9 cellular contexts compared by ENCODE assay signal in the genomic region with DNA sequence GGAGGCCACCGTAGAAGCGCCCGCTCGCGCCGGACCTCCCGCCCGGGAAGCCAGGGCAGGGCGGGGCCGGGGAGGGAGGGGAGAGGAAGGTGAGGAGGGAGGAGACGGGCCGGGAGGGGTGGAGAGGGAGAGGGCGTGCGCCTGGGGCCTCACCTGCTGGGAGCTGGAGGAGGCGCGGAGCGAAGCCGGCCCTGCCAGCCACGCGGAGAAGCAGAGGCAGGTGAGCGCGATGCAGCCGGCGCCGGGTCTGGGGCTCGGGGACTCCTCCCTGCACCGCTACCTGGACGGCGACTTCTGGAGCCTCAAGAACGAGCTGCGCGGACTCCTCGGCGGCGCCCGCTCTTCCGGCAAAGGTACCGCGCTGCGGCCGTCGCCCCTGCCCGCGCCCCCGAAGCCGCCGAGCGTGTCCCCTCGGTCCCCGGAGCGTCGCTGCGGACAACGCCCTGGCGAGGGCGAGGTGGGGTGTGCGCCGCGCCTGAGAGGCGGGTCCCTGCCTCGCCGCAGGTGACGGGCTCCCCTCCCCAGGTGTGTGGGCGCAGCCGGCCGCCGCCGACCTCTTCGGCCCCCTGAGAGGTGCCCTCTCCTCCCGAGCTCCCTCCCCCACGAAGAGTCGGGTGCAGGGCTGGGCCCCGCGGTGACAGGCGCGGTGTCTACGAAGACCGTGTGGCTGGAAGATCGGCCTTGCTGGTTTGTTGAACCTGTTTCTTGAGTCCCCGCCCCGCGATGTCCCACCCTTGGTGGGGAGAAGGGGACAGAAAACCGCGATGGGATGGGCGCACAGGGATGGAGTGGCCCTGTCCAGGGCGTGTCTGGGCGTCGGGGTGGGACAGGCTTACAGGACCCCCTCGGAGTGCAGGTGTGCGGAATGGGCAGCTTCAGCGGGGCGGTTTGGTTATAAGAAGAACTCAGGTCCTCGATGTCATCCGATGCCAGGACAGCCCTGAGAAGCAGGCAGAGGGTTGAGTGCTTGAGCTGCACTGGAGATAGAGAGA. TPM values are rescaled to one million over a fixed set of nuclear protein-coding genes. Genes with fewer than 3 reads are reported as not detected.
DNase-seq lines count a peak whose midpoint lies in the region; ATAC-seq and TF ChIP-seq lines count a peak whose summit lies in the region.
"Had no signal": no experiment of that assay in that cellular context is flagged by ENCODE, and none has a peak within 500 bp of the region (broad histone marks: within the 10 kb centered on the region; RNA-seq: fewer than 3 reads in every experiment).

A gene (plus strand): TSS at position 152 of the 992 bp plus-strand sequence. CDS start 35,817 bp downstream, outside the sequence.

- no TSS peak for BruUV-seq in A673 (replicated peaks; lab: Mats Ljungman, UMichigan)

- ATAC-seq in CD8-positive, alpha-beta T cell = peak; percentile 31
- ATAC-seq in mucosa of descending colon = peak; percentile 98

- peaks cover 20% of the 10 kb centered on the region for H3K27me3 ChIP-seq in CD8-positive, alpha-beta T cell (ENCODE audit: insufficient read depth, low read length)
- peaks cover 74% of the 10 kb centered on the region for H3K27me3 ChIP-seq in A673 (replicated peaks; ENCODE audit: insufficient read depth, low read depth, low read length, poor library complexity)

- peaks cover 65% of the 10 kb centered on the region for H3K27me3 Mint-ChIP-seq in CD8-positive, alpha-beta T cell (ENCODE audit: low read depth)
- peaks cover 96% of the 10 kb centered on the region for H3K27me3 Mint-ChIP-seq in brain

- peaks cover 7% of the 10 kb centered on the region for H3K4me1 ChIP-seq in CD8-positive, alpha-beta T cell (ENCODE audit: insufficient read depth, low read length)
- H3K4me1 ChIP-seq in mucosa of descending colon (ENCODE audit: low read depth) = peaks cover 9% of the 10 kb centered on the region
- peaks cover 6% of the 10 kb centered on the region for H3K4me1 ChIP-seq in A673 (ENCODE audit: insufficient read depth, low read length, poor library complexity, severe bottlenecking)

- peak within 1 kb of the TSS; percentile 64 for H3K4me3 Mint-ChIP-seq in CD8-positive, alpha-beta T cell
- H3K4me3 Mint-ChIP-seq in brain = peak within 1 kb of the TSS; percentile 55 to 77 (median 70)

- H3K4me1 Mint-ChIP-seq in CD8-positive, alpha-beta T cell (ENCODE audit: low read depth) = peaks cover 14% of the 10 kb centered on the region
- peaks cover 16% of the 10 kb centered on the region for H3K4me1 Mint-ChIP-seq in brain

- POLR2A ChIA-PET in CD8-positive, alpha-beta T cell (lab: Charles Lee) = no interaction called here
- POLR2A ChIA-PET in A673 (lab: Charles Lee; ENCODE audit: low non-redundant PET) = no interaction called here

- peak in 1 of 7 experiments; percentile 23 for DNase-seq in CD8-positive, alpha-beta T cell
- DNase-seq in LNCaP clone FGC (ENCODE audit: low read depth) = peak; percentile 17
- peak; percentile 72 to 87 (median 84) for DNase-seq in mucosa of descending colon
- DNase-seq in A673 (ENCODE audit: low spot score) = no peak
- DNase-seq in epidermal melanocyte (ENCODE audit: insufficient read length, low spot score) = no peak
- no peak for DNase-seq in AML-193 (lab: John Stamatoyannopoulos, UW)
- no peak for DNase-seq in activated effector memory CD4-positive, alpha-beta T cell treated with Interleukin-2 at 50 U/mL for 16 hours

- H3K4me3 ChIP-seq in CD8-positive, alpha-beta T cell (ENCODE audit: low read depth, low read length) = peak within 1 kb of the TSS; percentile 41
- peak within 1 kb of the TSS; percentile 44 for H3K4me3 ChIP-seq in LNCaP clone FGC (ENCODE audit: low read depth, low read length)
- no peak within 1 kb of the TSS for H3K4me3 ChIP-seq in mucosa of descending colon
- H3K4me3 ChIP-seq in A673 (ENCODE audit: low read depth, low read length, poor library complexity, severe bottlenecking) = no peak within 1 kb of the TSS

- TF ChIP-seq CTCF in CD8-positive, alpha-beta T cell (IDR thresholded peaks at IDR 0.05) = no peak
- TF ChIP-seq CTCF in LNCaP clone FGC (IDR thresholded peaks at IDR 0.05; ENCODE audit: control insufficient read depth, extremely low read depth, insufficient read depth) (no peak), brain (conservative IDR thresholded peaks at IDR 0.05) (no peak), mucosa of descending colon (IDR thresholded peaks at IDR 0.05) (no peak), A673 (conservative IDR thresholded peaks at IDR 0.05; ENCODE audit: low read depth, low read length) (no peak)

- intact Hi-C loops in CD8-positive, alpha-beta T cell (cut with DNase I, micrococcal nuclease) = loop anchor here in 1 of 2 experiments (1.0 kb wide), 1 partner anchor 12 kb away; no protein-coding TSS in a partner anchor
- intact Hi-C loops in mucosa of descending colon (cut with DNase I, micrococcal nuclease) (no loop called here), A673 (cut with micrococcal nuclease; ENCODE audit: unreplicated experiment) (no loop called here)

- H3K36me3 ChIP-seq in CD8-positive, alpha-beta T cell (ENCODE audit: insufficient read depth, low read length) = no peaks in the 10 kb centered on the region
- H3K36me3 ChIP-seq in mucosa of descending colon (ENCODE audit: low read depth) = no peaks in the 10 kb centered on the region
- H3K36me3 ChIP-seq in A673 (ENCODE audit: insufficient read depth, low read length, poor library complexity, severe bottlenecking) = no peaks in the 10 kb centered on the region

- H3K27ac ChIP-seq in CD8-positive, alpha-beta T cell (ENCODE audit: low read depth, low read length) = no peak within 1 kb of the TSS
- H3K27ac ChIP-seq in A673 (ENCODE audit: low read depth, low read length, poor library complexity, severe bottlenecking) = no peak within 1 kb of the TSS

- no peaks in the 10 kb centered on the region for H3K9me3 ChIP-seq in CD8-positive, alpha-beta T cell (ENCODE audit: low read length)
- H3K9me3 ChIP-seq in mucosa of descending colon (no peaks in the 10 kb centered on the region), A673 (ENCODE audit: low read depth, low read length, poor library complexity, severe bottlenecking) (no peaks in the 10 kb centered on the region)

- CTCF ChIA-PET in CD8-positive, alpha-beta T cell (lab: Charles Lee) = interaction anchor here (1.2 kb wide), 1 partner anchor 22 kb away, joined by 5 read pairs; no protein-coding TSS in a partner anchor
- CTCF ChIA-PET in A673 (lab: Charles Lee) = no interaction called here

- H3K9me3 Mint-ChIP-seq in CD8-positive, alpha-beta T cell = no peaks in the 10 kb centered on the region
- peaks cover 17 to 30% (median 20%) of the 10 kb centered on the region in 5 experiments for H3K9me3 Mint-ChIP-seq in brain
- H3K9me3 Mint-ChIP-seq: activated naive CD4-positive, alpha-beta T cell treated with anti-CD3 and anti-CD28 coated beads, Interleukin-2, amount 50 U/mL, for 72 hours had no signal

- H3K27ac Mint-ChIP-seq in CD8-positive, alpha-beta T cell = no peak within 1 kb of the TSS
- no peak within 1 kb of the TSS for H3K27ac Mint-ChIP-seq in brain
- H3K27ac Mint-ChIP-seq: activated naive CD4-positive, alpha-beta T cell treated with anti-CD3 and anti-CD28 coated beads, Interleukin-2, amount 50 U/mL, for 72 hours had no signal

- H3K36me3 Mint-ChIP-seq in CD8-positive, alpha-beta T cell = no peaks in the 10 kb centered on the region
- H3K36me3 Mint-ChIP-seq in brain = peaks cover 10% of the 10 kb centered on the region

RNA-seq across cellular contexts. Expression of the gene that starts here (rescaled TPM):
- total RNA-seq in CD8-positive, alpha-beta T cell = not detected
- 2.0 TPM for polyA plus RNA-seq in brain (ENCODE audit: insufficient read depth, low read depth, low replicate concordance)
- total RNA-seq in mucosa of descending colon = 1 to 10 TPM in 1 of 3 donors, under 1 TPM in 2; 0.51 to 1.2 (median 0.87) TPM
- total RNA-seq in A673 (2021) = 0.13 TPM in 1 of 2 replicates, not detected in the other

Comparison
In these comparisons a context has a peak if more than half of its experiments do, and no peak if none do; other contexts are left out.
1. Peak in ATAC-seq and H3K4me3 ChIP-seq in CD8-positive, alpha-beta T cell; RNA of the gene not detected or under 1 TPM.
2. DNase-seq: peak in LNCaP clone FGC (single experiment) and mucosa of descending colon (3 of 3); none in A673 (single experiment), epidermal melanocyte (single experiment), AML-193 (0 of 2) and activated effector memory CD4-positive, alpha-beta T cell treated with Interleukin-2 at 50 U/mL for 16 hours (single experiment).